In the genomic region with DNA sequence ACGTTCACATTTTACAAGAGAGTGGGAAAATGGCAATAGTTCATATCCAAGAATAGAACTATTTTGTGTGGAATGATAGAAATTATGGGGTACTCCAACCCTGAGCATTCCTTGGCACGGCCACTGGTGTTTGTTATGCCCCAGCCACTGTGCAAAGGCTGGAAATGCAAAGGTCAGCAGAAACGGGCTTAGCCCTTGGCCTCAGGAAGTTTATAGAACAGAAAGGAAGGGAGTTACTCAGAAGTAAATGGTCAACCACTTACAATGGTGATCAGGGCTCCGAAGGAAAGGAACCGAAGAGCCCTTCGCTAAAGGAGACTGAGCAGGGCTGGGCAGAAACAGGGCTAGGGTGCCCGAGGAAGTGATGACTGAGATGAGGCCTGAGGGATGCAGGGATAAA, we compare ENCODE assay signal across 23 cellular contexts. TPM values are rescaled to one million over a fixed set of nuclear protein-coding genes. Genes with fewer than 3 reads are reported as not detected.
DNase-seq lines count a peak whose midpoint lies in the region; ATAC-seq, FAIRE-seq and TF ChIP-seq lines count a peak whose summit lies in the region.
"Had no signal": no experiment of that assay in that cellular context is flagged by ENCODE, and none has a peak within 500 bp of the region (broad histone marks: within the 10 kb centered on the region; RNA-seq: fewer than 3 reads in every experiment).

No MANE protein-coding gene starts in this region.

- H3K27me3 ChIP-seq in K562 (ENCODE audit: control insufficient read depth in 2 of 2, insufficient read depth in 2 of 2, low read length in 2 of 2) (peaks cover 4 to 6% of the 10 kb centered on the region in 2 experiments; a peak in 4 of 5 replicates), fibroblast of lung (ENCODE audit: control insufficient read depth, insufficient read depth, low read length) (no peaks in the 10 kb centered on the region), hepatocyte (no peaks in the 10 kb centered on the region)
- H3K27me3 ChIP-seq: BE2C had no signal

- H3K9me1 ChIP-seq in K562 (ENCODE audit: control insufficient read depth, insufficient read depth, low read length), result no peaks in the 10 kb centered on the region

- H3K9me2 ChIP-seq in hepatocyte (replicated peaks; ENCODE audit: insufficient read depth), result no peaks in the 10 kb centered on the region
- H3K9me2 ChIP-seq: SK-N-SH had no signal

- H3K4me1 ChIP-seq in K562 (replicated peaks in 1 of 2; ENCODE audit: control insufficient read depth in 2 of 2, insufficient read depth in 2 of 2, low read length in 2 of 2) (no peaks in the 10 kb centered on the region), fibroblast of lung (ENCODE audit: control insufficient read depth, extremely low read depth, insufficient read depth, low read length) (peaks cover 29% of the 10 kb centered on the region), hepatocyte (ENCODE audit: insufficient read depth) (no peaks in the 10 kb centered on the region)

- POLR2A ChIA-PET in K562 (lab: Yijun Ruan, JAX), result no interaction called here

- intact Hi-C loops in K562 (cut with micrococcal nuclease), result no loop called here

- TF ChIP-seq POLR2A in K562 (conservative IDR thresholded peaks at IDR 0.05), result no peak

- BruUV-seq in K562 (replicated peaks; lab: Mats Ljungman, UMichigan), result no TSS peak

- TF ChIP-seq RAD21 in K562 (CRISPR knock-in tag; conservative IDR thresholded peaks at IDR 0.05 in 1 of 2, IDR thresholded peaks at IDR 0.05 in 1 of 2), result no peak

- H3K9ac ChIP-seq in K562 (ENCODE audit: insufficient read depth in 1 of 2, low read depth in 2 of 2, low read length in 2 of 2), result no peak overlapping the region
- H3K9ac ChIP-seq in fibroblast of lung (ENCODE audit: insufficient read depth, low read length), result no peak overlapping the region
- H3K9ac ChIP-seq: SK-N-SH had no signal

- CTCF ChIA-PET in K562 (lab: Yijun Ruan, JAX; ENCODE audit: low intra/inter-chr PET ratio), result no interaction called here

- no peak for TF ChIP-seq CTCF in K562 (IDR thresholded peaks at IDR 0.05 in 2 of 3, conservative IDR thresholded peaks at IDR 0.05 in 1 of 3; ENCODE audit: insufficient read depth in 2 of 3, low read depth in 1 of 3, low read length in 3 of 3)
- TF ChIP-seq CTCF in fibroblast of lung (conservative IDR thresholded peaks at IDR 0.05 in 1 of 2, IDR thresholded peaks at IDR 0.05 in 1 of 2; ENCODE audit: low read depth in 1 of 2, low read length in 2 of 2), result no peak
- no peak for TF ChIP-seq CTCF in coronary artery (IDR thresholded peaks at IDR 0.05)
- TF ChIP-seq CTCF in hepatocyte (IDR thresholded peaks at IDR 0.05; ENCODE audit: poor library complexity), result no peak

- in situ Hi-C loops in K562 (cut with MboI), result no loop called here

- H3K4me2 ChIP-seq in K562 (ENCODE audit: insufficient read depth, low read length), result no peak overlapping the region
- no peak overlapping the region for H3K4me2 ChIP-seq in fibroblast of lung (ENCODE audit: extremely low read depth, insufficient read depth, low read length)
- H3K4me2 ChIP-seq in hepatocyte, result no peak overlapping the region

- H3K79me2 ChIP-seq in K562 (ENCODE audit: control insufficient read depth, insufficient read depth, low read length) (no peaks in the 10 kb centered on the region), fibroblast of lung (ENCODE audit: control insufficient read depth, insufficient read depth, low read length) (no peaks in the 10 kb centered on the region), hepatocyte (no peaks in the 10 kb centered on the region)

- H3K4me3 ChIP-seq in K562 (no peak overlapping the region), fibroblast of lung (replicated peaks in 1 of 4; ENCODE audit: control extremely low read depth in 1 of 4, insufficient read depth in 1 of 4, low read depth in 3 of 4, low read length in 4 of 4) (no peak overlapping the region), coronary artery (no peak overlapping the region), hepatocyte (no peak overlapping the region)

- H3K36me3 ChIP-seq in K562 (ENCODE audit: control insufficient read depth, insufficient read depth, low read length) (no peaks in the 10 kb centered on the region), fibroblast of lung (ENCODE audit: control insufficient read depth, insufficient read depth, low read length) (no peaks in the 10 kb centered on the region), hepatocyte (replicated peaks; ENCODE audit: insufficient read depth, low read depth) (no peaks in the 10 kb centered on the region)
- H3K36me3 ChIP-seq: BE2C had no signal

- WGBS in K562 (ENCODE audit: insufficient coverage, low coverage, missing lambda C conversion rate), result 1% methylated on average over 7 of the region's 7 CpGs
- WGBS in hepatocyte (ENCODE audit: low lambda C conversion rate, missing lambda C conversion rate), result 87% methylated on average over 7 of the region's 7 CpGs

- FAIRE-seq in K562 (lab: Jason Lieb, UNC), result no peak
- FAIRE-seq: GM12892, GM19239 had no signal

- H3K27ac ChIP-seq in K562 (ENCODE audit: extremely low read depth, low read depth, low read length) (no peak overlapping the region), fibroblast of lung (ENCODE audit: insufficient read depth, low read length) (peak overlapping the region; percentile 70), coronary artery (no peak overlapping the region), hepatocyte (no peak overlapping the region)

- H2AFZ ChIP-seq in K562 (ENCODE audit: low read depth, low read length) (no peak overlapping the region), fibroblast of lung (ENCODE audit: low read length) (no peak overlapping the region), hepatocyte (no peak overlapping the region)

- no peaks in the 10 kb centered on the region for H3K9me3 ChIP-seq in K562 (replicated peaks; ENCODE audit: control insufficient read depth, insufficient read depth, low read depth, low read length)
- H3K9me3 ChIP-seq in fibroblast of lung (ENCODE audit: control insufficient read depth, insufficient read depth, low read depth, low read length), result no peaks in the 10 kb centered on the region
- H3K9me3 ChIP-seq in hepatocyte (ENCODE audit: low read depth), result no peaks in the 10 kb centered on the region
- H3K9me3 ChIP-seq: BE2C, SK-N-SH had no signal

- DNase-seq in K562 (ENCODE audit: extremely low read depth in 1 of 4, low spot score in 3 of 4), result no peak
- no peak for DNase-seq in fibroblast of lung (ENCODE audit: low read depth in 2 of 2)
- DNase-seq in lung microvascular endothelial cell (ENCODE audit: low read depth in 2 of 2), result peak; percentile 20 to 74
- no peak for DNase-seq in coronary artery (ENCODE audit: low spot score)
- DNase-seq in hepatocyte (ENCODE audit: low spot score), result no peak
- no peak for DNase-seq in GOT3 (lab: John Stamatoyannopoulos, UW)
- DNase-seq: BE2C; Calu3; CD8-positive, alpha-beta memory T cell; DMS79 treated with DMSO at 0.1 percent for 48 hours; GF-D8; H7; NCI-H1092 treated with DMSO at 0.1 percent for 48 hours; NCI-H1436; NCI-H187; NCI-H2171 treated with DMSO at 0.1 percent for 48 hours; NCI-H524; NCI-H774; PC-3; SK-N-SH had no signal

- H4K20me1 ChIP-seq in K562 (replicated peaks; ENCODE audit: control insufficient read depth, insufficient read depth, low read length), result no peaks in the 10 kb centered on the region
- H4K20me1 ChIP-seq in fibroblast of lung (ENCODE audit: control insufficient read depth, extremely low read depth, insufficient read depth, low read length), result no peaks in the 10 kb centered on the region
- H4K20me1 ChIP-seq in hepatocyte (ENCODE audit: insufficient read depth, poor library complexity, severe bottlenecking), result no peaks in the 10 kb centered on the region

- no peak for TF ChIP-seq EP300 in K562 (IDR thresholded peaks at IDR 0.05; ENCODE audit: low read length)

- ATAC-seq in K562 (no peak), HG03378 (IDR thresholded peaks at IDR 0.05; ENCODE audit: unreplicated experiment) (no peak)
- ATAC-seq: PC-3 had no signal

TF ChIP-seq in K562, 482 proteins besides CTCF, POLR2A, EP300 and RAD21 (continues in another document):
- TF ChIP-seq MAFF (IDR thresholded peaks at IDR 0.05; ENCODE audit: low read length), result peak; percentile 64

RNA-seq across cellular contexts. Expression of gene KICS2, which starts 45.1 kb away (rescaled TPM):
- 11.2 and 14.4 TPM in 2 replicates for total RNA-seq in K562 (2011; cell fraction: chromatin; rRNA removed; ENCODE audit: low replicate concordance)
- total RNA-seq in K562 (2011; cell fraction: nucleolus; rRNA removed), result 14.0 and 18.4 TPM in 2 replicates
- 17.7 and 19.8 TPM in 2 replicates for total RNA-seq in K562 (2011; cell fraction: nucleoplasm; rRNA removed)
- total RNA-seq in K562 (2014; rRNA removed) (5.6 and 7.1 TPM in 2 replicates), K562 (2014; rRNA removed; fragmentation: Illumina TruSeq; extraction: Trizol) (4.7 and 5.5 TPM in 2 replicates), K562 (2015; rRNA removed; fragmentation: Illumina TruSeq; extraction: Trizol) (4.7 and 5.4 TPM in 2 replicates), K562 (2021) (5.8 and 6.7 TPM in 2 replicates), fibroblast of lung (8.5 and 9.7 TPM in 2 replicates), lung microvascular endothelial cell (3.3 and 4.0 TPM in 2 replicates), hepatocyte (6.3 and 6.8 TPM in 2 replicates)
- polyA plus RNA-seq in K562 (2011; rRNA removed) (6.4 and 7.2 TPM in 2 replicates), K562 (2014; fragmentation: Illumina TruSeq; extraction: Trizol) (6.1 and 6.4 TPM in 2 replicates), K562 (2014; fragmentation: Nextera tagmentation; extraction: Ambion mirVana) (1 to 10 TPM; 2.3 to 3.0 TPM), K562 (2014; rRNA removed) (4.9 and 11.4 TPM in 2 replicates), fibroblast of lung (3.2 and 4.2 TPM in 2 replicates), hepatocyte (1.3 and 1.6 TPM in 2 replicates)
- polyA plus RNA-seq in K562 (2011; cell fraction: cytosol; rRNA removed), result 5.5 and 5.7 TPM in 2 replicates
- polyA plus RNA-seq in K562 (2011; cell fraction: nucleus; rRNA removed), result 8.9 and 9.1 TPM in 2 replicates
- 2.7 and 4.1 TPM in 2 replicates for polyA plus RNA-seq in K562 (2012)
- 8.9 and 11.0 TPM in 2 replicates for polyA minus RNA-seq in K562 (2011; rRNA and poly(A)+ RNA removed)
- 3.4 and 6.1 TPM in 2 replicates for polyA minus RNA-seq in K562 (2011; cell fraction: cytosol; rRNA and poly(A)+ RNA removed)
- polyA minus RNA-seq in K562 (2011; cell fraction: nucleus; rRNA and poly(A)+ RNA removed), result 18.2 and 21.1 TPM in 2 replicates
- 2.2 and 3.0 TPM in 2 replicates for polyA plus RNA-seq in fibroblast of lung (2012)
- polyA minus RNA-seq in fibroblast of lung (ENCODE audit: low replicate concordance), result 3.9 and 5.2 TPM in 2 replicates

Comparison
In these comparisons a context has a peak if more than half of its experiments do, and no peak if none do; other contexts are left out.
1. DNase-seq: peak in lung microvascular endothelial cell (2 of 2); none in K562 (0 of 4), fibroblast of lung (0 of 2), coronary artery (single experiment), hepatocyte (single experiment) and GOT3 (single experiment).